Comparison of ENCODE assay signal across 9 cellular contexts in the genomic region with DNA sequence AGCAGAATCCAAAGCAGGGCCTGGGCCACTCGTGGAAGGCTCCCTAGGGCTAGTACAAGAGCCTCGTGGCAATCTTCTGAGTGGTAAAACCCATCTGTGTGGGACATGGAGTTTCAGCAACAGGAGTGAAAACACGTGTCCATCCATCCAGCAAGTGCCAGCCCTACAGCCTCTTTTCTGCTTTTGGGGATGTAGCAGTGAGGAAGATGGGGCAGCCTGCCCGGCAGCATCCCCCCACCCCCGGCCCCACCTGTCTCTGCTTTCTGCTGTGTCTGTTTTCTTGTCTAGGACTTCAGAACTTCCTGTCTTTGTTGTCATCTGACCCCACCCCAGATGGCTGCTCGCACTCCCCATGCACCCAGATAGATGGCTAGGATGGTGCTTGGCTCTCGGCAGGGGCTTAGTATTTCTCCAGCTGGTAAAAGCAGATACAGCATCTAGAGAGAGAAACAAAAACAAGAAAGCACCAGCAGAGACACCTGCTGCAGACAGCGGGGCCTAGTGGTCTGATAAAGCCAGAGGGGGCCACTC. TPM values are rescaled to one million over a fixed set of nuclear protein-coding genes. Genes with fewer than 3 reads are reported as not detected.
DNase-seq lines count a peak whose midpoint lies in the region; ATAC-seq and TF ChIP-seq lines count a peak whose summit lies in the region.
"Had no signal": no experiment of that assay in that cellular context is flagged by ENCODE, and none has a peak within 500 bp of the region (broad histone marks: within the 10 kb centered on the region; RNA-seq: fewer than 3 reads in every experiment).

No MANE protein-coding gene starts in this region.

- peak overlapping the region; percentile 70 for H3K4me3 Mint-ChIP-seq in MCF 10A (ENCODE audit: unreplicated experiment)
- H3K4me3 Mint-ChIP-seq in naive thymus-derived CD8-positive, alpha-beta T cell, result peak overlapping the region; percentile 36 to 86 (median 66)

- POLR2A ChIA-PET in MCF 10A (lab: Yijun Ruan, JAX), result interaction anchor here (0.5 to 2.3 kb wide), 9 partner anchors 8 to 257 kb away, joined by 3 to 21 read pairs (median 3); partner anchors contain the start of gene AURKAIP1
- POLR2A ChIA-PET in naive thymus-derived CD8-positive, alpha-beta T cell (lab: Charles Lee), result interaction anchor here (1.2 to 2.8 kb wide), 5 partner anchors 15 to 73 kb away, joined by 3 to 8 read pairs (median 6); partner anchors contain the start of genes AURKAIP1, CCNL2 and PUSL1

- no peak for TF ChIP-seq CTCF in C4-2B (conservative IDR thresholded peaks at IDR 0.05)
- no peak for TF ChIP-seq CTCF in MCF 10A (IDR thresholded peaks at IDR 0.05; ENCODE audit: unreplicated experiment)

- H3K36me3 ChIP-seq in Karpas-422 (ENCODE audit: insufficient read depth, low read length), result no peaks in the 10 kb centered on the region

- H3K79me2 ChIP-seq in Karpas-422 (ENCODE audit: low read length), result peaks cover 53% of the 10 kb centered on the region

- H3K9me3 ChIP-seq in Karpas-422 (ENCODE audit: low read length), result no peaks in the 10 kb centered on the region

- intact Hi-C loops in MCF 10A (cut with micrococcal nuclease), result no loop called here

- H3K4me2 ChIP-seq in Karpas-422 (ENCODE audit: low read depth, low read length, poor library complexity, severe bottlenecking), result peak overlapping the region; percentile 91

- CTCF ChIA-PET in MCF 10A (lab: Yijun Ruan, JAX), result interaction anchor here (0.9 kb wide), 1 partner anchor 262 kb away, joined by 6 read pairs; no protein-coding TSS in a partner anchor

- peak overlapping the region; percentile 82 for H3K4me3 ChIP-seq in Karpas-422 (ENCODE audit: low read length)

- H4K20me1 ChIP-seq in Karpas-422 (ENCODE audit: insufficient read depth, low read depth, low read length), result peaks cover 25% of the 10 kb centered on the region

- H3K36me3 Mint-ChIP-seq in MCF 10A (ENCODE audit: insufficient read depth, unreplicated experiment), result peaks cover 23% of the 10 kb centered on the region
- H3K36me3 Mint-ChIP-seq in naive thymus-derived CD8-positive, alpha-beta T cell, result peaks cover 0 to 3% (median 0%) of the 10 kb centered on the region in 3 donors

- peaks cover 71% of the 10 kb centered on the region for H3K4me1 ChIP-seq in Karpas-422 (ENCODE audit: low read length)

- peak overlapping the region; percentile 100 for H3K9ac ChIP-seq in Karpas-422 (ENCODE audit: low read length)

- H2AFZ ChIP-seq in Karpas-422 (ENCODE audit: low read length), result no peak overlapping the region

- no peaks in the 10 kb centered on the region for H3K27me3 Mint-ChIP-seq in MCF 10A (ENCODE audit: insufficient read depth, unreplicated experiment)
- H3K27me3 Mint-ChIP-seq in naive thymus-derived CD8-positive, alpha-beta T cell, result no peaks in the 10 kb centered on the region

- H3K27ac Mint-ChIP-seq in MCF 10A (ENCODE audit: low read depth, unreplicated experiment), result no peak overlapping the region
- peak overlapping the region in 7 of 10 donors; percentile 14 to 87 (median 82) for H3K27ac Mint-ChIP-seq in naive thymus-derived CD8-positive, alpha-beta T cell

- no peak for ATAC-seq in naive thymus-derived CD8-positive, alpha-beta T cell
- ATAC-seq in HG02870 (IDR thresholded peaks at IDR 0.05; ENCODE audit: unreplicated experiment), result no peak

- H3K4me1 Mint-ChIP-seq in MCF 10A (ENCODE audit: insufficient read depth, unreplicated experiment), result peaks cover 20% of the 10 kb centered on the region
- H3K4me1 Mint-ChIP-seq in naive thymus-derived CD8-positive, alpha-beta T cell, result peaks cover 12 to 47% (median 34%) of the 10 kb centered on the region in 4 donors

- DNase-seq in Karpas-422 (peak; percentile 56), MCF 10A (ENCODE audit: unreplicated experiment) (no peak), amniotic stem cell (lab: John Stamatoyannopoulos, UW) (no peak), AG08396 (ENCODE audit: low spot score) (no peak), NCI-H146 treated with DMSO at 0.1 percent for 48 hours (lab: John Stamatoyannopoulos, UW; ENCODE audit: unreplicated experiment) (no peak)
- no peak for DNase-seq in naive thymus-derived CD8-positive, alpha-beta T cell
- DNase-seq: mesendoderm had no signal

- H3K27me3 ChIP-seq in Karpas-422 (ENCODE audit: low read length), result no peaks in the 10 kb centered on the region

- no peaks in the 10 kb centered on the region for H3K9me3 Mint-ChIP-seq in MCF 10A (ENCODE audit: unreplicated experiment)
- H3K9me3 Mint-ChIP-seq in naive thymus-derived CD8-positive, alpha-beta T cell, result no peaks in the 10 kb centered on the region

- no TSS peak for BruUV-seq in MCF 10A (replicated peaks; lab: Mats Ljungman, UMichigan)

- peak overlapping the region; percentile 97 for H3K27ac ChIP-seq in C4-2B
- H3K27ac ChIP-seq in Karpas-422 (ENCODE audit: low read length), result peak overlapping the region; percentile 92

- H3K9me2 ChIP-seq in Karpas-422 (replicated peaks; ENCODE audit: insufficient read depth, low read length), result no peaks in the 10 kb centered on the region

RNA-seq across cellular contexts. Expression of gene CPTP, which starts 1.5 kb away (rescaled TPM):
- total RNA-seq in Karpas-422 (2014; rRNA removed; shearing (Covaris generic); ENCODE audit: low replicate concordance), result 35.0 and 74.7 TPM in 2 replicates
- 19.3 and 21.0 TPM in 2 replicates for total RNA-seq in MCF 10A (2022)
- total RNA-seq in naive thymus-derived CD8-positive, alpha-beta T cell, result 10 to 100 TPM; 25.5 to 25.9 TPM
- polyA plus RNA-seq in naive thymus-derived CD8-positive, alpha-beta T cell, result 10 to 100 TPM in 2 of 3 donors, 1 to 10 TPM in 1; 9.3 to 19.9 (median 11.6) TPM

RNA-seq across cellular contexts. Expression of gene INTS11, which starts 1.7 kb away (rescaled TPM):
- total RNA-seq in Karpas-422 (2014; rRNA removed; shearing (Covaris generic); ENCODE audit: low replicate concordance), result 69.8 and 168 TPM in 2 replicates
- 122 and 129 TPM in 2 replicates for total RNA-seq in MCF 10A (2022)
- total RNA-seq in naive thymus-derived CD8-positive, alpha-beta T cell, result 100 to 1,000 TPM; 171 to 174 TPM
- polyA plus RNA-seq in naive thymus-derived CD8-positive, alpha-beta T cell, result 10 to 100 TPM; 51.7 to 65.1 (median 59.9) TPM

RNA-seq across cellular contexts. Expression of gene TAS1R3, which starts 4.9 kb away (rescaled TPM):
- 49.2 and 82.6 TPM in 2 replicates for total RNA-seq in Karpas-422 (2014; rRNA removed; shearing (Covaris generic); ENCODE audit: low replicate concordance)
- total RNA-seq in MCF 10A (2022), result 0.17 TPM in 1 of 2 replicates, not detected in the other
- 1 to 10 TPM; 2.7 to 3.0 TPM for total RNA-seq in naive thymus-derived CD8-positive, alpha-beta T cell
- under 1 TPM in 1 of 3 donors, not detected in 2; 0.10 TPM for polyA plus RNA-seq in naive thymus-derived CD8-positive, alpha-beta T cell

RNA-seq across cellular contexts. Expression of gene PUSL1, which starts 17.7 kb away (rescaled TPM):
- total RNA-seq in Karpas-422 (2014; rRNA removed; shearing (Covaris generic); ENCODE audit: low replicate concordance), result 14.9 and 45.1 TPM in 2 replicates
- total RNA-seq in MCF 10A (2022), result 15.9 and 27.4 TPM in 2 replicates
- 10 to 100 TPM; 19.6 to 23.4 TPM for total RNA-seq in naive thymus-derived CD8-positive, alpha-beta T cell
- 10 to 100 TPM; 14.5 to 18.2 (median 17.7) TPM for polyA plus RNA-seq in naive thymus-derived CD8-positive, alpha-beta T cell

RNA-seq across cellular contexts. Expression of gene ACAP3, which starts 18.4 kb away (rescaled TPM):
- total RNA-seq in Karpas-422 (2014; rRNA removed; shearing (Covaris generic); ENCODE audit: low replicate concordance), result 28.1 and 94.6 TPM in 2 replicates
- 31.5 and 33.5 TPM in 2 replicates for total RNA-seq in MCF 10A (2022)
- total RNA-seq in naive thymus-derived CD8-positive, alpha-beta T cell, result 10 to 100 TPM; 65.3 to 69.1 TPM
- polyA plus RNA-seq in naive thymus-derived CD8-positive, alpha-beta T cell, result 1 to 10 TPM; 2.0 to 6.7 (median 3.5) TPM

Comparison
In these comparisons a context has a peak if more than half of its experiments do, and no peak if none do; other contexts are left out.
1. RNA of gene TAS1R3, which starts 4.9 kb away (total RNA-seq): 49.2 to 82.6 TPM in Karpas-422; 2.7 to 3.0 TPM in naive thymus-derived CD8-positive, alpha-beta T cell and 0.17 TPM in MCF 10A; every median in the first group is over 10 times any median in the second.